Comparison of ENCODE assay signal across 30 cellular contexts in genomic region chr19:3013261-3013725, GRCh38. TPM values are rescaled to one million over a fixed set of nuclear protein-coding genes. Genes with fewer than 3 reads are reported as not detected.
"Had no signal": no experiment of that assay in that cellular context is flagged by ENCODE, and none has a peak within 500 bp of the region (broad histone marks: within the 10 kb centered on the region; RNA-seq: fewer than 3 reads in every experiment).

No MANE protein-coding gene starts in this region.

- H3K36me3 Mint-ChIP-seq: natural killer cell treated with Interleukin-12 subunit alpha and Interleukin-12 subunit beta and Interleukin-15 and Interleukin-18, amount 100 ng/mL, for 72 hours had no signal

- H3K4me1 ChIP-seq: gastrocnemius medialis, left lung, upper lobe of left lung had no signal

- H3K4me3 Mint-ChIP-seq: activated CD4-positive, alpha-beta memory T cell treated with anti-CD3 and anti-CD28 coated beads for 36 hours; activated CD4-positive, alpha-beta T cell treated with anti-CD3 and anti-CD28 coated beads, Interleukin-2, amount 10 ng/mL, durations not matched to agents 24 days and 14 days; activated naive CD8-positive, alpha-beta T cell treated with anti-CD3 and anti-CD28 coated beads, Interleukin-2, amount 50 U/mL, for 24 hours; activated T-helper 1 cell treated with anti-CD3 and anti-CD28 coated beads, Interleukin-12 subunit alpha, Interleukin-12 subunit beta, Interleukin-2, Interleukin-4 antibody, amounts not matched to agents 30 ng/mL and 10 ng/mL and 1 ng/mL, durations not matched to agents 14 hours and 24 hours and 36 hours; central memory CD8-positive, alpha-beta T cell; natural killer cell treated with Interleukin-12 subunit alpha and Interleukin-12 subunit beta and Interleukin-15 and Interleukin-18, amount 100 ng/mL, for 72 hours; T-helper 17 cell had no signal

- H3K27ac ChIP-seq: gastrocnemius medialis, left lung, neutrophil, ovary, thyroid gland, upper lobe of left lung had no signal

- FAIRE-seq: bronchial epithelial cell, islet of Langerhans had no signal

- H3K27ac Mint-ChIP-seq: activated CD4-positive, alpha-beta memory T cell treated with anti-CD3 and anti-CD28 coated beads for 36 hours; activated CD4-positive, alpha-beta T cell treated with anti-CD3 and anti-CD28 coated beads, Interleukin-2, amount 10 ng/mL, durations not matched to agents 24 days and 14 days; activated naive CD8-positive, alpha-beta T cell treated with anti-CD3 and anti-CD28 coated beads, Interleukin-2, amount 50 U/mL, for 24 hours; activated T-helper 1 cell treated with anti-CD3 and anti-CD28 coated beads, Interleukin-12 subunit alpha, Interleukin-12 subunit beta, Interleukin-2, Interleukin-4 antibody, amounts not matched to agents 30 ng/mL and 10 ng/mL and 1 ng/mL, durations not matched to agents 14 hours and 24 hours and 36 hours; natural killer cell treated with Interleukin-12 subunit alpha and Interleukin-12 subunit beta and Interleukin-15 and Interleukin-18, amount 100 ng/mL, for 72 hours; T-helper 17 cell had no signal

- H3K4me1 Mint-ChIP-seq: activated CD4-positive, alpha-beta T cell treated with anti-CD3 and anti-CD28 coated beads, Interleukin-2, amount 10 ng/mL, durations not matched to agents 24 days and 14 days; activated naive CD8-positive, alpha-beta T cell treated with anti-CD3 and anti-CD28 coated beads, Interleukin-2, amount 50 U/mL, for 24 hours; central memory CD8-positive, alpha-beta T cell; T-helper 17 cell had no signal

- H3K9me3 ChIP-seq: gastrocnemius medialis, left lung, mucosa of descending colon, neutrophil, ovary, thyroid gland, upper lobe of left lung had no signal

- DNase-seq: activated CD4-positive, alpha-beta memory T cell treated with anti-CD3 and anti-CD28 coated beads for 36 hours; activated CD4-positive, alpha-beta T cell treated with anti-CD3 and anti-CD28 coated beads, Interleukin-2, amount 10 ng/mL, durations not matched to agents 24 days and 14 days; activated CD4-positive, CD25-positive, alpha-beta regulatory T cell treated with anti-CD3 and anti-CD28 coated beads, Interleukin-2, amount 50 U/mL, for 72 hours; activated CD8-positive, alpha-beta memory T cell treated with anti-CD3 and anti-CD28 coated beads, Interleukin-2, amount 50 U/mL, for 4 hours; activated gamma-delta T cell; activated naive CD4-positive, alpha-beta T cell treated with anti-CD3 and anti-CD28 coated beads, Interleukin-2, amount 50 U/mL, for 16 hours; activated naive CD8-positive, alpha-beta T cell treated with anti-CD3 and anti-CD28 coated beads, Interleukin-2, amount 50 U/mL, for 24 hours; activated T-cell treated with anti-CD3 and anti-CD28 coated beads, Interleukin-2, amount 50 U/mL, for 1 hour; amygdala; dermis blood vessel endothelial cell; effector CD8-positive, alpha-beta T cell; gastrocnemius medialis; glutamatergic neuron; left lung; mucosa of descending colon; ovary; right cardiac atrium; stimulated activated CD4-positive, alpha-beta T cell treated with anti-CD3 and anti-CD28 coated beads, Interleukin-2, amount 100 ng/mL, for 48 hours; stimulated activated naive CD8-positive, alpha-beta T cell treated with anti-CD3 and anti-CD28 coated beads, Interleukin-15, Interleukin-2, amounts not matched to agents 100 U/mL and 50 U/mL, for 24 hours; substantia nigra; T-helper 17 cell; thyroid gland had no signal

- H3K36me3 ChIP-seq: neutrophil, ovary had no signal

- H3K27me3 ChIP-seq: gastrocnemius medialis, left lung, neutrophil, ovary, thyroid gland, upper lobe of left lung had no signal

- H3K27me3 Mint-ChIP-seq: activated CD4-positive, alpha-beta memory T cell treated with anti-CD3 and anti-CD28 coated beads for 36 hours; activated CD4-positive, alpha-beta T cell treated with anti-CD3 and anti-CD28 coated beads, Interleukin-2, amount 10 ng/mL, durations not matched to agents 24 days and 14 days; activated naive CD8-positive, alpha-beta T cell treated with anti-CD3 and anti-CD28 coated beads, Interleukin-2, amount 50 U/mL, for 24 hours; central memory CD8-positive, alpha-beta T cell; natural killer cell treated with Interleukin-12 subunit alpha and Interleukin-12 subunit beta and Interleukin-15 and Interleukin-18, amount 100 ng/mL, for 72 hours; T-helper 17 cell had no signal

- H3K4me3 ChIP-seq: gastrocnemius medialis, left lung, mucosa of descending colon, ovary, thyroid gland, upper lobe of left lung had no signal

- H3K9me3 Mint-ChIP-seq: activated CD4-positive, alpha-beta memory T cell treated with anti-CD3 and anti-CD28 coated beads for 36 hours; activated CD4-positive, alpha-beta T cell treated with anti-CD3 and anti-CD28 coated beads, Interleukin-2, amount 10 ng/mL, durations not matched to agents 24 days and 14 days; activated naive CD8-positive, alpha-beta T cell treated with anti-CD3 and anti-CD28 coated beads, Interleukin-2, amount 50 U/mL, for 24 hours; activated T-helper 1 cell treated with anti-CD3 and anti-CD28 coated beads, Interleukin-12 subunit alpha, Interleukin-12 subunit beta, Interleukin-2, Interleukin-4 antibody, amounts not matched to agents 30 ng/mL and 10 ng/mL and 1 ng/mL, durations not matched to agents 14 hours and 24 hours and 36 hours; central memory CD8-positive, alpha-beta T cell; natural killer cell treated with Interleukin-12 subunit alpha and Interleukin-12 subunit beta and Interleukin-15 and Interleukin-18, amount 100 ng/mL, for 72 hours had no signal

RNA-seq across cellular contexts. Expression of gene TLE6, which starts 35.9 kb away (rescaled TPM):
- total RNA-seq: bronchial epithelial cell, myocyte had no signal
